Comparison of ENCODE assay signal across 8 cellular contexts in the genomic region with DNA sequence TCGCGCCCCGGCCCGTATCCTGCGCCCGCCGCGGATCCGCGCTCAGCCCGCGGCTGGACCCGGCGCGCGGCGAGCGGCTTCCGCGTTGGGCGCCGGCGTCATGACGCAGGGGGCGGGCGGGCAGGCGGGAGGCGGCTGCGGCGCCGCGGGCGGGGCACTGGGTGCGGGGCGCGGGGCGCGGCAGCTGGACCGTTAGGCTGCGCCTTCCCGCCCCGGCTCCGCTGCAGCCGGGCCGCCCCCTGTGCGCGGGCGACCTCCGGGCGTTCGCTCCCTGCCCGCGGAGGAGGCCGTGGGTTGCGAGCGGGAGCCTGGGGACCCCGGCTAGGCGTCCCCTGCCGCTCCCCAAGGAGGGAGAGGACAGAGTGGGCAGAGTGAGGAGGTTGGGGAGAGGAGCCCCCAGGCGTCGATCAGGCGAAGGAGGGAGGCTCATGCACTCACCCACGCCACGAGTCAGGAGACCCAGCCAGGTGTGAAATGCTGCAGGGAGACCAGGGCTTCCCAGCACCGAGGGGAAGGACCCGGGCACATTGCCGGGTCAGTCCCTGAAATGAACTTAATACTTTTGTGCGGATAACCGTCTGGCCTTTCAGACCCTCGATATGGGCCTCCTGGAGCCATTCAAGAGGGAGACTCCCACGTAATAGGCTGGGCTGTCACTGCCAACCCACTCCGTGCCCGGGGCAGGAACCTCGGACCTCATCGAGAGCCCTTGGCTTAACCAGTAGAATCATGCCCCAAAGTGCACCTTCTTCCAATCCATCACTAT.
DNase-seq lines count a peak whose midpoint lies in the region; ATAC-seq lines count a peak whose summit lies in the region.

A gene (minus strand): TSS at position 55 of the 766 bp plus-strand sequence. CDS start 252 bp downstream, outside the sequence.

- DNase-seq in AG08395 (ENCODE audit: low spot score) (peak; percentile 88), NOMO-1 (lab: John Stamatoyannopoulos, UW; ENCODE audit: unreplicated experiment in 2 of 2) (peak; percentile 44 to 77), activated T-cell treated with anti-CD3 and anti-CD28 coated beads for 24 hours (ENCODE audit: low read depth) (peak; percentile 74), epidermal melanocyte (ENCODE audit: insufficient read length, low spot score) (peak; percentile 64), middle frontal gyrus (ENCODE audit: extremely low spot score, low spot score) (peak; percentile 73)
- DNase-seq in stimulated activated CD8-positive, alpha-beta memory T cell treated with anti-CD3 and anti-CD28 coated beads, Interleukin-15, amount 100 ng/mL, for 48 hours (ENCODE audit: low read depth in 2 of 2), result peak; percentile 68 to 70

- ATAC-seq in GM18520 (IDR thresholded peaks at IDR 0.05; ENCODE audit: unreplicated experiment), result peak; percentile 73
- peak; percentile 80 for ATAC-seq in HG03045 (IDR thresholded peaks at IDR 0.05; ENCODE audit: unreplicated experiment)

Comparison
In these comparisons a context has a peak if more than half of its experiments do, and no peak if none do; other contexts are left out.
1. Peak in every context shown above with its lines: DNase-seq and ATAC-seq.